Comparison of ENCODE assay signal across 19 cellular contexts in the genomic region with DNA sequence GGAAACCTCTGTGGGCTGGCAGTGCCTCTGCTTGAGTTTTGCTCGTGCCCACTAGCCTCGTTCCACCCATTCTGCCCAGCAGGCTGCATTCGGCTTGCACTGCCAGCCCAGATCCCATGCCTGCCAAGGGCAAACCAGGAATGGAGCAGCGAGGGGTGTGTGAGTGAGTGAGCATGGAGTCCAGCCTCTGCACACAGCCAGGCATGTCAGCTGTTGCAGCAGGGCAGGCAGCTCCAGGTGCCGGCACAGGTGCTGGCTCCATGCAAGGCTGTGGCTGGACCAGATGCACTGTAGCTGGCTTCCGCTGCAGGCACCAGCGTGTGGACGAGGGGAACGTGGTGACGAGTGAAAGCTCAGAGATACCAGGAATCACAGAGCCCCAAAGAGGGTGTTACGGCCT.
DNase-seq lines count a peak whose midpoint lies in the region; ATAC-seq and TF ChIP-seq lines count a peak whose summit lies in the region.
"Had no signal": no experiment of that assay in that cellular context is flagged by ENCODE, and none has a peak within 500 bp of the region (broad histone marks: within the 10 kb centered on the region; RNA-seq: fewer than 3 reads in every experiment).

No MANE protein-coding gene starts in this region.

- peak overlapping the region; percentile 64 for H3K4me3 Mint-ChIP-seq in natural killer cell treated with Interleukin-12 subunit alpha and Interleukin-12 subunit beta and Interleukin-15 and Interleukin-18, amount 100 ng/mL, for 72 hours
- no peak overlapping the region for H3K4me3 Mint-ChIP-seq in natural killer cell
- H3K4me3 Mint-ChIP-seq: GM23338 had no signal

- no peak for ATAC-seq in natural killer cell treated with Interleukin-12 subunit alpha and Interleukin-12 subunit beta and Interleukin-15 and Interleukin-18, amount 100 ng/mL, for 72 hours
- ATAC-seq in natural killer cell (no peak), esophagus mucosa (no peak), HG02798 (IDR thresholded peaks at IDR 0.05; ENCODE audit: poor library complexity, unreplicated experiment) (no peak)
- ATAC-seq: GM23338 had no signal

- no peaks in the 10 kb centered on the region for H3K36me3 ChIP-seq in adrenal gland (replicated peaks in 1 of 2)

- no peaks in the 10 kb centered on the region for H3K9me3 Mint-ChIP-seq in natural killer cell treated with Interleukin-12 subunit alpha and Interleukin-12 subunit beta and Interleukin-15 and Interleukin-18, amount 100 ng/mL, for 72 hours
- no peaks in the 10 kb centered on the region for H3K9me3 Mint-ChIP-seq in natural killer cell
- H3K9me3 Mint-ChIP-seq: CD4-positive, CD25-positive, alpha-beta regulatory T cell; GM23338 had no signal

- TF ChIP-seq POLR2A in adrenal gland (IDR thresholded peaks at IDR 0.05), result no peak

- H3K4me1 ChIP-seq in adrenal gland (replicated peaks in 1 of 2), result peaks cover 11 to 19% of the 10 kb centered on the region in 2 donors

- no peak for DNase-seq in natural killer cell treated with Interleukin-12 subunit alpha and Interleukin-12 subunit beta and Interleukin-15 and Interleukin-18, amount 100 ng/mL, for 72 hours (ENCODE audit: low spot score)
- DNase-seq in natural killer cell (no peak), adrenal gland (peak in 2 of 7 donors; percentile 49 to 57), substantia nigra (lab: John Stamatoyannopoulos, UW) (peak in 10 of 49 donors; percentile 25 to 55 (median 34)), SKM-1 treated with dmso at 0.1 percent for 144 hours (lab: John Stamatoyannopoulos, UW; ENCODE audit: unreplicated experiment) (no peak)
- DNase-seq: CD4-positive, CD25-positive, alpha-beta regulatory T cell; DMS79 treated with DMSO at 0.1 percent for 48 hours; KBM-7; NCI-H1048; NCI-H146; NCI-H2081 treated with DMSO at 0.1 percent for 48 hours; NCI-H226; NCI-H526; PC-9 had no signal

- no peak overlapping the region for H3K27ac Mint-ChIP-seq in natural killer cell treated with Interleukin-12 subunit alpha and Interleukin-12 subunit beta and Interleukin-15 and Interleukin-18, amount 100 ng/mL, for 72 hours
- H3K27ac Mint-ChIP-seq in natural killer cell, result peak overlapping the region in 1 of 2 donors; percentile 78

- WGBS in adrenal gland, 4 donors, result 66 to 79% (median 77%) methylated on average over 5 to 11 of the region's 11 CpGs

- H3K4me3 ChIP-seq in adrenal gland, result no peak overlapping the region
- H3K4me3 ChIP-seq: GM23338, PC-9 had no signal

- H3K9me3 ChIP-seq in adrenal gland (replicated peaks in 1 of 3), result no peaks in the 10 kb centered on the region

- H3K4me1 Mint-ChIP-seq in natural killer cell treated with Interleukin-12 subunit alpha and Interleukin-12 subunit beta and Interleukin-15 and Interleukin-18, amount 100 ng/mL, for 72 hours (ENCODE audit: low read depth in 2 of 2), result peaks cover 23 to 25% of the 10 kb centered on the region in 2 donors
- H3K4me1 Mint-ChIP-seq in natural killer cell, result peaks cover 27 to 41% of the 10 kb centered on the region in 2 donors

- TF ChIP-seq CTCF in natural killer cell (IDR thresholded peaks at IDR 0.05) (no peak), adrenal gland (IDR thresholded peaks at IDR 0.05) (no peak)

- no peaks in the 10 kb centered on the region for H3K36me3 Mint-ChIP-seq in natural killer cell treated with Interleukin-12 subunit alpha and Interleukin-12 subunit beta and Interleukin-15 and Interleukin-18, amount 100 ng/mL, for 72 hours
- no peaks in the 10 kb centered on the region for H3K36me3 Mint-ChIP-seq in natural killer cell
- H3K36me3 Mint-ChIP-seq: CD4-positive, CD25-positive, alpha-beta regulatory T cell had no signal

- intact Hi-C loops in natural killer cell (cut with micrococcal nuclease), result no loop called here
- intact Hi-C loops in adrenal gland (cut with DNase I), result loop anchor here (10.0 kb wide), 2 partner anchors 60 to 170 kb away; a partner anchor contains a TSS

- H3K27ac ChIP-seq in adrenal gland (peak overlapping the region in 3 of 5 donors; percentile 51 to 57 (median 52)), layer of hippocampus (ENCODE audit: low read depth, low read length) (peak overlapping the region; percentile 19), substantia nigra (ENCODE audit: low read depth, low read length, poor library complexity, severe bottlenecking) (peak overlapping the region; percentile 69)
- H3K27ac ChIP-seq: HL-60, PC-9 had no signal

- no peaks in the 10 kb centered on the region for H3K27me3 Mint-ChIP-seq in natural killer cell treated with Interleukin-12 subunit alpha and Interleukin-12 subunit beta and Interleukin-15 and Interleukin-18, amount 100 ng/mL, for 72 hours
- no peaks in the 10 kb centered on the region for H3K27me3 Mint-ChIP-seq in natural killer cell (ENCODE audit: low read depth in 2 of 2)
- H3K27me3 Mint-ChIP-seq: CD4-positive, CD25-positive, alpha-beta regulatory T cell had no signal

- H3K27me3 ChIP-seq in adrenal gland, result no peaks in the 10 kb centered on the region
- H3K27me3 ChIP-seq in layer of hippocampus (ENCODE audit: control insufficient read depth, insufficient read depth, low read length), result no peaks in the 10 kb centered on the region

Comparison
In these comparisons a context has a peak if more than half of its experiments do, and no peak if none do; other contexts are left out.
1. H3K27ac ChIP-seq: peak in every context shown above with its lines; median percentile 69 in substantia nigra; 52 in adrenal gland; 19 in layer of hippocampus.